8 cellular contexts compared by ENCODE assay signal in the genomic region with DNA sequence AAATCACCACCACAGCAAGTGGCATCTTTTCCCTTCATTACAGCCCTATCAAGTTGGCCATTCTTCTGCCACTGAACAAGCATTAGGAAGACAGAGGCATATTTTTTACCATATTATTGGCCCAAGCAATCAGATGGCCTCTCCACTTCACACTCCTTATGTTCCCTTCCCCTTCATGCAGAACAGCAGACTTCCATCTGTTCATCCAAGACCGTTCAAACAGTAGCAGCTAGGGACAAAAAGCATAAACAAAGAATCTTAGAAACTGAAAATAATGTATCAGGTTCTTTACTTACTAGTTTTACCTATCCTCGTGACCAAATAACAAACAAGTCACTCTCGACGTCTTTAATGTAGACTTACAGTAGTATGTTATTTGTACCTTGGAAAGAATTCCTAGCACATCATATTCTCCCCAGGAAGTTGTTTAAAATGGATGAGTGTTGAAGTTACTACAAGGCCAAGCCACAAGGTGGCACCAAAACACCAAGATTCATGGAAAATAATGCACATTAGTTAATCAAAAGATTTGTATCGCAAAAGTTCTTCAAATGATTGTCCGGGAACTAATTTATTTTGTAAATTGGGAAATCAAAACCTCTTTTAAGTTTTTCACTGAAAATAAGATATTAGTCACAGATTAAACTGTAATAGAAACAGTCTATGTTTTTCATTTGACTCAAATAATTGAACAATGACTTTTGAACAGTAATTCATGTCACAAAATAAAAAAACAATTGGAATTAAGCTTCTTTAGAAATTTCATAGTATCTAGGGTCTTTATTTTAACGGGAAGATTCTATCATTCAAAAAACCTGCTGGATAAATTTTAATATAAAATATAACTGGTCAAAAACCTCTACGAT.
A peak's percentile ranks its signal among the peaks of the same experiment; 100 is the strongest.
DNase-seq lines count a peak whose midpoint lies in the region; ATAC-seq and TF ChIP-seq lines count a peak whose summit lies in the region.

No MANE protein-coding gene starts in this region.

- in situ Hi-C loops in G401 (cut with HindIII; ENCODE audit: low sequenced_read_pairs): no loop called here
- in situ Hi-C loops in astrocyte of the cerebellum (cut with HindIII; ENCODE audit: low sequenced_read_pairs): no loop called here

- DNase-seq in G401 (ENCODE audit: low spot score) (peak; percentile 86), SHP77 treated with DMSO at 0.1 percent for 48 hours (lab: John Stamatoyannopoulos, UW) (peak; percentile 56), astrocyte of the cerebellum (ENCODE audit: low read depth) (peak; percentile 57), iPS-NIHi7 (ENCODE audit: extremely low spot score) (peak; percentile 33)
- peak; percentile 8 to 30 (median 13) for DNase-seq in stimulated activated CD4-positive, alpha-beta T cell treated with anti-CD3 and anti-CD28 coated beads, Interleukin-1b, Interleukin-23, amount 100 ng/mL, for 24 hours (ENCODE audit: low read depth in 4 of 4, low spot score in 1 of 4)

- TF ChIP-seq CTCF in LNCAP (IDR thresholded peaks at IDR 0.05) (peak; percentile 82), astrocyte of the cerebellum (IDR thresholded peaks at IDR 0.05; ENCODE audit: low read depth, low read length, missing control alignments) (peak; percentile 59)

- H3K4me3 ChIP-seq in astrocyte of the cerebellum (ENCODE audit: low read depth, low read length): no peak overlapping the region

- no peak for ATAC-seq in GM21381 (IDR thresholded peaks at IDR 0.05; ENCODE audit: unreplicated experiment)
- no peak for ATAC-seq in esophagus mucosa

Comparison
In these comparisons a context has a peak if more than half of its experiments do, and no peak if none do; other contexts are left out.
1. DNase-seq: peak in every context shown above with its lines; median percentile 86 in G401; 57 in astrocyte of the cerebellum; 56 in SHP77 treated with DMSO at 0.1 percent for 48 hours; 33 in iPS-NIHi7; 13 in stimulated activated CD4-positive, alpha-beta T cell treated with anti-CD3 and anti-CD28 coated beads, Interleukin-1b, Interleukin-23, amount 100 ng/mL, for 24 hours.